ENCODE assay signal across 34 cellular contexts in genomic region chr2:205383601-205384000, GRCh38.
"Had no signal": no experiment of that assay in that cellular context is flagged by ENCODE, and none has a peak within 500 bp of the region (broad histone marks: within the 10 kb centered on the region; RNA-seq: fewer than 3 reads in every experiment).

No MANE protein-coding gene starts in this region.

- H3K9me3 ChIP-seq: MG63 had no signal

- H3K27me3 ChIP-seq: MG63 had no signal

- H3K9ac ChIP-seq: KMS-11 had no signal

- H3K36me3 ChIP-seq: MG63 had no signal

- H3K4me3 ChIP-seq: MG63 had no signal

- H3K4me2 ChIP-seq: KMS-11 had no signal

- H3K27ac ChIP-seq: KMS-11 had no signal

- DNase-seq: Karpas-422, Kasumi-1, MG63, MM.1S, MV-4-11, NCI-H1048, NCI-H1092, NCI-H1092 treated with DMSO at 0.1 percent for 48 hours, NCI-H1105, NCI-H1105 treated with DMSO at 0.1 percent for 48 hours, NCI-H1417, NCI-H1417 treated with DMSO at 0.1 percent for 48 hours, NCI-H1436, NCI-H146, NCI-H1694, NCI-H1694 treated with DMSO at 0.1 percent for 48 hours, NCI-H187, NCI-H187 treated with DMSO at 0.1 percent for 48 hours, NCI-H1930, NCI-H2029, NCI-H2029 treated with DMSO at 0.1 percent for 48 hours, NCI-H2081, NCI-H2081 treated with DMSO at 0.1 percent for 48 hours, NCI-H2107, NCI-H2171, NCI-H2171 treated with DMSO at 0.1 percent for 48 hours, NCI-H2227 treated with DMSO at 0.1 percent for 48 hours, NCI-H226, NCI-H345, NCI-H446, NCI-H446 treated with DMSO at 0.1 percent for 48 hours, NCI-H510A, NCI-H510A treated with DMSO at 0.1 percent for 48 hours had no signal
